In the genomic region with DNA sequence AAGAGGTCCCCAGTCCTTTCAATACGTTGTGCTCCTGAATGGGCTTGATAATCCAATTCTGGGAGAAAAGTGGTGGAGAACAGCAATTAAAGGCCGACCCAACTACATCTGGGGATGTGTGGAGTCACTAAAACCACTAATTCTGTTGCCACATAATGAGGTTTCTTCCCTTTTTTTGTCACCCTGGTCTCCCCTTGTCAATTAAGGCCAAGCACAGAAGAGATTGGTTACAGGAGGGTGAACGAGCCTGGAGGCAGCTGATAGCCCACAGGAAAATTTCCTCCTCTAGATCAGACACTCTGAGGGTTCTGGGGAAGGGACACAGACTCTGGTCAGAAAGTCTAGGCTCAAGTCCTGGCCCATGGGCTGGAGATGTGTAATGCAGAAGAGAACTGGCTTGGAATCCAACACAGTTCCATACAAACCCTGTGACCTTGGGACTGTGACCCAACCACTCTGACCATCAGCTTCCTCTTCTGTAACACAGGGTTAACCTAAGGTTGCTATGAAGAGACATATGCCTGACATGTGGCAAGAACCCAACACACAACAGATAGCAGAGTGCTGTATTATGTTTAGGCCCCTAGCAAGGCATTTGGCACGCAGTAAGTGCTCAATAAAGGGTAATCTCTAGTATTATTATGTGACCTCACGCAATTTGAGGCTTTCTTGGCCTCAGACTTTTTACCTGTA, we compare ENCODE assay signal across 18 cellular contexts.
"Had no signal": no experiment of that assay in that cellular context is flagged by ENCODE, and none has a peak within 500 bp of the region (broad histone marks: within the 10 kb centered on the region; RNA-seq: fewer than 3 reads in every experiment).

No MANE protein-coding gene starts in this region.

- H3K27me3 ChIP-seq: thyroid gland, uterus had no signal

- H3K4me3 Mint-ChIP-seq: activated B cell treated with CpG ODN at 0.5 μM for 24 hours; activated CD8-positive, alpha-beta T cell treated with anti-CD3 and anti-CD28 coated beads for 36 hours; activated naive CD8-positive, alpha-beta T cell treated with anti-CD3 and anti-CD28 coated beads for 36 hours; activated T-cell treated with anti-CD3 and anti-CD28 coated beads, Interleukin-2, amount 50 U/mL, for 72 hours; effector memory CD8-positive, alpha-beta T cell; naive thymus-derived CD8-positive, alpha-beta T cell; stimulated activated memory B cell treated with anti-CD40 and anti-IgM and Interleukin-4, amounts not matched to agents 10 μg/mL and 1 μg/mL and 100 μg/mL, for 72 hours had no signal

- DNase-seq: activated B cell treated with CpG ODN at 0.5 μM for 24 hours; activated CD4-positive, alpha-beta T cell treated with anti-CD3 and anti-CD28 coated beads for 48 hours; activated CD8-positive, alpha-beta memory T cell treated with anti-CD3 and anti-CD28 coated beads, Interleukin-2, amount 50 U/mL, for 4 hours; activated CD8-positive, alpha-beta T cell treated with anti-CD3 and anti-CD28 coated beads for 36 hours; activated naive CD8-positive, alpha-beta T cell treated with anti-CD3 and anti-CD28 coated beads for 36 hours; activated T-cell treated with anti-CD3 and anti-CD28 coated beads, Interleukin-2, amount 50 U/mL, for 72 hours; amygdala; cerebellar nuclear complex; dermis blood vessel endothelial cell; effector memory CD8-positive, alpha-beta T cell; naive thymus-derived CD8-positive, alpha-beta T cell; stimulated activated CD4-positive, alpha-beta T cell treated with anti-CD3 and anti-CD28 coated beads, Interleukin-12 subunit alpha, Interleukin-12 subunit beta, amount 100 ng/mL, for 4 hours; T-helper 2 cell; thyroid gland; uterus had no signal

- ATAC-seq: activated CD8-positive, alpha-beta T cell treated with anti-CD3 and anti-CD28 coated beads for 36 hours; activated T-cell treated with anti-CD3 and anti-CD28 coated beads, Interleukin-2, amount 50 U/mL, for 72 hours; effector memory CD8-positive, alpha-beta T cell; gastroesophageal sphincter; left lobe of liver; naive thymus-derived CD8-positive, alpha-beta T cell; stimulated activated memory B cell treated with anti-CD40 and anti-IgM and Interleukin-4, amounts not matched to agents 10 μg/mL and 1 μg/mL and 100 μg/mL, for 72 hours had no signal

- H3K4me1 Mint-ChIP-seq: activated B cell treated with CpG ODN at 0.5 μM for 24 hours; activated naive CD8-positive, alpha-beta T cell treated with anti-CD3 and anti-CD28 coated beads for 36 hours; naive thymus-derived CD8-positive, alpha-beta T cell; stimulated activated memory B cell treated with anti-CD40 and anti-IgM and Interleukin-4, amounts not matched to agents 10 μg/mL and 1 μg/mL and 100 μg/mL, for 72 hours had no signal

- H3K36me3 ChIP-seq: gastroesophageal sphincter, thyroid gland, uterus had no signal

- H3K27me3 Mint-ChIP-seq: activated B cell treated with CpG ODN at 0.5 μM for 24 hours; activated CD8-positive, alpha-beta T cell treated with anti-CD3 and anti-CD28 coated beads for 36 hours; activated naive CD8-positive, alpha-beta T cell treated with anti-CD3 and anti-CD28 coated beads for 36 hours; stimulated activated memory B cell treated with anti-CD40 and anti-IgM and Interleukin-4, amounts not matched to agents 10 μg/mL and 1 μg/mL and 100 μg/mL, for 72 hours had no signal

- H3K9me3 ChIP-seq: thyroid gland, uterus had no signal

- H3K27ac ChIP-seq: gastroesophageal sphincter, thyroid gland, uterus had no signal

- H3K36me3 Mint-ChIP-seq: activated naive CD8-positive, alpha-beta T cell treated with anti-CD3 and anti-CD28 coated beads for 36 hours; stimulated activated memory B cell treated with anti-CD40 and anti-IgM and Interleukin-4, amounts not matched to agents 10 μg/mL and 1 μg/mL and 100 μg/mL, for 72 hours had no signal

- H3K4me3 ChIP-seq: gastroesophageal sphincter, thyroid gland, uterus had no signal

- H3K4me1 ChIP-seq: gastroesophageal sphincter, thyroid gland, uterus had no signal

- H3K9me3 Mint-ChIP-seq: effector memory CD8-positive, alpha-beta T cell had no signal

- H3K27ac Mint-ChIP-seq: activated B cell treated with CpG ODN at 0.5 μM for 24 hours; activated CD8-positive, alpha-beta T cell treated with anti-CD3 and anti-CD28 coated beads for 36 hours; activated naive CD8-positive, alpha-beta T cell treated with anti-CD3 and anti-CD28 coated beads for 36 hours; activated T-cell treated with anti-CD3 and anti-CD28 coated beads, Interleukin-2, amount 50 U/mL, for 72 hours; effector memory CD8-positive, alpha-beta T cell; naive thymus-derived CD8-positive, alpha-beta T cell; stimulated activated memory B cell treated with anti-CD40 and anti-IgM and Interleukin-4, amounts not matched to agents 10 μg/mL and 1 μg/mL and 100 μg/mL, for 72 hours had no signal
